Comparison of ENCODE assay signal across 8 cellular contexts in genomic region chr5:127518319-127518621, GRCh38. TPM values are rescaled to one million over a fixed set of nuclear protein-coding genes. Genes with fewer than 3 reads are reported as not detected.
DNase-seq lines count a peak whose midpoint lies in the region; ATAC-seq and TF ChIP-seq lines count a peak whose summit lies in the region.

No MANE protein-coding gene starts in this region.

- DNase-seq in NCI-H2171 treated with DMSO at 0.1 percent for 48 hours (lab: John Stamatoyannopoulos, UW), result peak; percentile 12
- DNase-seq in NCI-H2171 (lab: John Stamatoyannopoulos, UW), result no peak
- peak; percentile 75 for DNase-seq in fibroblast of peridontal ligament (ENCODE audit: extremely low read depth)
- DNase-seq in renal cortical epithelial cell (ENCODE audit: low read depth), result peak; percentile 74
- DNase-seq in OCI-M2 (lab: John Stamatoyannopoulos, UW; ENCODE audit: unreplicated experiment), result no peak
- no peak for DNase-seq in NCI-H748 (lab: John Stamatoyannopoulos, UW; ENCODE audit: unreplicated experiment)

- H2AFZ ChIP-seq in SU-DHL-6 (ENCODE audit: low read depth, low read length, severe bottlenecking), result peak overlapping the region; percentile 93

- H3K9me2 ChIP-seq in SU-DHL-6 (replicated peaks; ENCODE audit: insufficient read depth, low read length), result no peaks in the 10 kb centered on the region

- peaks cover 5% of the 10 kb centered on the region; the same call in 1 of the 2 replicates for H3K9me3 ChIP-seq in SU-DHL-6 (ENCODE audit: insufficient read depth, low read length)

- H3K27ac ChIP-seq in SU-DHL-6 (ENCODE audit: low read depth, low read length), result no peak overlapping the region

- no peaks in the 10 kb centered on the region for H3K27me3 ChIP-seq in SU-DHL-6 (ENCODE audit: low read length)

- peaks cover 49% of the 10 kb centered on the region for H3K79me2 ChIP-seq in SU-DHL-6 (ENCODE audit: insufficient read depth, low read length)

- H3K9ac ChIP-seq in SU-DHL-6 (ENCODE audit: low read length), result peak overlapping the region; percentile 89

- H4K20me1 ChIP-seq in SU-DHL-6 (ENCODE audit: low read depth, low read length), result no peaks in the 10 kb centered on the region

- H3K4me3 ChIP-seq in SU-DHL-6 (ENCODE audit: insufficient read depth, low read length, poor library complexity, severe bottlenecking), result peak overlapping the region; percentile 92

- H3F3A ChIP-seq in SU-DHL-6 (ENCODE audit: insufficient read depth), result no peaks in the 10 kb centered on the region

- peak; percentile 26 for ATAC-seq in HG02884 (IDR thresholded peaks at IDR 0.05; ENCODE audit: unreplicated experiment)

- no peak for TF ChIP-seq CTCF in SU-DHL-6 (IDR thresholded peaks at IDR 0.05; ENCODE audit: insufficient read depth, low read length, poor library complexity, severe bottlenecking)

- peaks cover 21% of the 10 kb centered on the region for H3K36me3 ChIP-seq in SU-DHL-6 (ENCODE audit: low read length)

- H3K4me2 ChIP-seq in SU-DHL-6 (ENCODE audit: low read depth, low read length, poor library complexity, severe bottlenecking), result peak overlapping the region; percentile 90

RNA-seq across cellular contexts. Expression of gene PRRC1, which starts 0.8 kb away (rescaled TPM):
- total RNA-seq in renal cortical epithelial cell, result 48.1 and 70.6 TPM in 2 replicates

Comparison
In these comparisons a context has a peak if more than half of its experiments do, and no peak if none do; other contexts are left out.
1. DNase-seq: peak in NCI-H2171 treated with DMSO at 0.1 percent for 48 hours (single experiment), fibroblast of peridontal ligament (single experiment) and renal cortical epithelial cell (single experiment); none in NCI-H2171 (single experiment), OCI-M2 (single experiment) and NCI-H748 (single experiment).